ENCODE assay signal across 21 cellular contexts in genomic region chr14:104715871-104716270, GRCh38.
"Had no signal": no experiment of that assay in that cellular context is flagged by ENCODE, and none has a peak within 500 bp of the region (broad histone marks: within the 10 kb centered on the region; RNA-seq: fewer than 3 reads in every experiment).

No MANE protein-coding gene starts in this region.

- H3K9me3 Mint-ChIP-seq: dendritic cell treated with granulocyte-macrophage colony-stimulating factor and Interleukin-4, amounts not matched to agents 40 ng/mL and 50 ng/mL, for 4 days; endodermal cell; naive thymus-derived CD8-positive, alpha-beta T cell; type B pancreatic cell had no signal

- ATAC-seq: left ventricle myocardium superior; lower lobe of right lung; naive thymus-derived CD8-positive, alpha-beta T cell; pancreas had no signal

- DNase-seq: colonic mucosa; effector CD8-positive, alpha-beta T cell; endodermal cell; esophagus squamous epithelium; foreskin melanocyte; hypothalamus; left ventricle myocardium superior; lower lobe of right lung; naive thymus-derived CD8-positive, alpha-beta T cell; occipital lobe; pancreas; right lobe of liver; small intestine; stimulated activated CD4-positive, alpha-beta T cell treated with anti-CD3 and anti-CD28 coated beads, Interleukin-15, amount 100 ng/mL, for 24 hours; stimulated activated CD4-positive, alpha-beta T cell treated with anti-CD3 and anti-CD28 coated beads, Interleukin-4, amount 100 ng/mL, for 1 hour; stimulated activated CD8-positive, alpha-beta memory T cell treated with anti-CD3 and anti-CD28 coated beads, Interleukin-4, amount 100 ng/mL, for 48 hours; stimulated activated naive CD4-positive, alpha-beta T cell treated with Interleukin-2 at 50 U/mL for 16 hours; stomach; tibial artery had no signal

- H3K9me3 ChIP-seq: colonic mucosa, esophagus squamous epithelium, lower lobe of right lung, pancreas, right lobe of liver, stomach, tibial artery had no signal

- H3K4me3 Mint-ChIP-seq: dendritic cell treated with granulocyte-macrophage colony-stimulating factor and Interleukin-4, amounts not matched to agents 40 ng/mL and 50 ng/mL, for 4 days; endodermal cell; naive thymus-derived CD8-positive, alpha-beta T cell; type B pancreatic cell had no signal

- H3K4me1 ChIP-seq: colonic mucosa, lower lobe of right lung, pancreas, right lobe of liver, tibial artery had no signal

- H3K27ac Mint-ChIP-seq: dendritic cell treated with granulocyte-macrophage colony-stimulating factor and Interleukin-4, amounts not matched to agents 40 ng/mL and 50 ng/mL, for 4 days; endodermal cell; type B pancreatic cell had no signal

- H3K4me3 ChIP-seq: colonic mucosa, esophagus squamous epithelium, lower lobe of right lung, pancreas, right lobe of liver, stomach, tibial artery had no signal

- H3K27ac ChIP-seq: colonic mucosa, esophagus squamous epithelium, lower lobe of right lung, pancreas, right lobe of liver, stomach, tibial artery had no signal

- H3K27me3 ChIP-seq: colonic mucosa, esophagus squamous epithelium, pancreas, right lobe of liver, stomach, tibial artery had no signal

- H3K27me3 Mint-ChIP-seq: dendritic cell treated with granulocyte-macrophage colony-stimulating factor and Interleukin-4, amounts not matched to agents 40 ng/mL and 50 ng/mL, for 4 days; naive thymus-derived CD8-positive, alpha-beta T cell; type B pancreatic cell had no signal
